10 cellular contexts compared by ENCODE assay signal in the genomic region with DNA sequence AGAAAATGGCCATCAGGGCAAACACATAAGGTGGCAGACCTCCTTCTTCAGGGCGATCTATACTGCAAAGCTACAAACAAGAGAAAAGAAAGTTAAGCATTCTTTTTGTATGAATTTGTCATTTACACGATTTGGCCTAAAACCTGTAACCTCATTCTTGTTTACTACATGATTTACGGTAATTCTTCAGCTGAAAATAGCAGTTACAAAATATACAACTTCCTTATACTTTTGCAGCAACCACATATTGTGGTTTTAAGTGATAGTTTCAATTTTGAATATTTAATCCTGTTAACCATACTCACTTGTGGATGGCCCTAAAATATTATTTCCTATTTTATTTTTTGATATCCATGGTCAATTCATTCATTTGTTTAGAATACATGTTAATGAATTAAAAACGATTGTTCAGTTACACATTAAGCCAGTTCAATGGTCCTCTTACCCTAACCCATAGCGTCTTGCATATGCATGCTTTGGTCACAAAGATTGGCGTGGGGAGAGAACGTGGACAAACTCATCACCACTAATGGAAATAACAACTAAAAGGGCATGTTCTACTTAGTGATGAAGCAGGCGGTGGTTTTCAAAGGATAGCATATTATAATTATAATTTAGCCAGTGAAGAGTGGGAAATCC. TPM values are rescaled to one million over a fixed set of nuclear protein-coding genes. Genes with fewer than 3 reads are reported as not detected.
A peak's percentile ranks its signal among the peaks of the same experiment; 100 is the strongest.
DNase-seq lines count a peak whose midpoint lies in the region; ATAC-seq and TF ChIP-seq lines count a peak whose summit lies in the region.
"Had no signal": no experiment of that assay in that cellular context is flagged by ENCODE, and none has a peak within 500 bp of the region (broad histone marks: within the 10 kb centered on the region; RNA-seq: fewer than 3 reads in every experiment).

No MANE protein-coding gene starts in this region.

- peak overlapping the region; percentile 86 for H3K27ac Mint-ChIP-seq in stimulated activated naive CD8-positive, alpha-beta T cell treated with anti-CD3 and anti-CD28 coated beads, Interleukin-15, Interleukin-2, amounts not matched to agents 100 ng/mL and 50 ng/mL, for 24 hours
- H3K27ac Mint-ChIP-seq in activated naive CD8-positive, alpha-beta T cell treated with anti-CD3 and anti-CD28 coated beads for 36 hours = peak overlapping the region; percentile 79

- ATAC-seq in stimulated activated naive CD8-positive, alpha-beta T cell treated with anti-CD3 and anti-CD28 coated beads, Interleukin-15, Interleukin-2, amounts not matched to agents 100 U/mL and 50 U/mL, for 24 hours = no peak
- ATAC-seq in HG02852 (IDR thresholded peaks at IDR 0.05; ENCODE audit: unreplicated experiment) (no peak), HG03039 (IDR thresholded peaks at IDR 0.05; ENCODE audit: unreplicated experiment) (no peak)

- H4K20me1 ChIP-seq in KMS-11 (ENCODE audit: insufficient read depth) = no peaks in the 10 kb centered on the region

- peak overlapping the region; percentile 23; the same call in 1 of the 2 replicates for H3K27ac ChIP-seq in KMS-11
- H3K27ac ChIP-seq in stomach = peak overlapping the region in 1 of 5 donors; percentile 55

- peaks cover 3% of the 10 kb centered on the region for H3K9me3 Mint-ChIP-seq in stimulated activated naive CD8-positive, alpha-beta T cell treated with anti-CD3 and anti-CD28 coated beads, Interleukin-15, Interleukin-2, amounts not matched to agents 100 ng/mL and 50 ng/mL, for 24 hours
- H3K9me3 Mint-ChIP-seq in activated naive CD8-positive, alpha-beta T cell treated with anti-CD3 and anti-CD28 coated beads for 36 hours = peaks cover 1% of the 10 kb centered on the region

- peak overlapping the region; percentile 57 for H3K4me2 ChIP-seq in KMS-11

- peaks cover 95% of the 10 kb centered on the region for H3K36me3 Mint-ChIP-seq in stimulated activated naive CD8-positive, alpha-beta T cell treated with anti-CD3 and anti-CD28 coated beads, Interleukin-15, Interleukin-2, amounts not matched to agents 100 ng/mL and 50 ng/mL, for 24 hours (ENCODE audit: low read depth)
- peaks cover 69% of the 10 kb centered on the region for H3K36me3 Mint-ChIP-seq in activated naive CD8-positive, alpha-beta T cell treated with anti-CD3 and anti-CD28 coated beads for 36 hours

- no peak for DNase-seq in stimulated activated naive CD8-positive, alpha-beta T cell treated with anti-CD3 and anti-CD28 coated beads, Interleukin-15, Interleukin-2, amounts not matched to agents 100 U/mL and 50 U/mL, for 24 hours
- DNase-seq in activated naive CD8-positive, alpha-beta T cell treated with anti-CD3 and anti-CD28 coated beads for 36 hours = no peak
- no peak for DNase-seq in DMS79 treated with DMSO at 0.1 percent for 48 hours (lab: John Stamatoyannopoulos, UW)
- no peak for DNase-seq in stomach
- DNase-seq: NCI-H226; stimulated activated CD4-positive, alpha-beta T cell treated with anti-CD3 and anti-CD28 coated beads, Interleukin-4, amount 100 ng/mL, for 4 hours had no signal

- H3K4me3 ChIP-seq in KMS-11 (IDR thresholded peaks at IDR 0.05; ENCODE audit: insufficient read depth, low read depth, low read length) (no peak overlapping the region), stomach (no peak overlapping the region)

- H2AFZ ChIP-seq in KMS-11 (ENCODE audit: low read depth) = no peak overlapping the region

- H3K9ac ChIP-seq in KMS-11 = 0 out of 2 replicates have a peak overlapping the region, but pooled peaks have one; percentile 9

- peaks cover 53% of the 10 kb centered on the region for H3K4me1 Mint-ChIP-seq in stimulated activated naive CD8-positive, alpha-beta T cell treated with anti-CD3 and anti-CD28 coated beads, Interleukin-15, Interleukin-2, amounts not matched to agents 100 ng/mL and 50 ng/mL, for 24 hours (ENCODE audit: low read depth)
- H3K4me1 Mint-ChIP-seq in activated naive CD8-positive, alpha-beta T cell treated with anti-CD3 and anti-CD28 coated beads for 36 hours = peaks cover 41% of the 10 kb centered on the region

- H3K27me3 Mint-ChIP-seq in stimulated activated naive CD8-positive, alpha-beta T cell treated with anti-CD3 and anti-CD28 coated beads, Interleukin-15, Interleukin-2, amounts not matched to agents 100 ng/mL and 50 ng/mL, for 24 hours = no peaks in the 10 kb centered on the region
- H3K27me3 Mint-ChIP-seq in activated naive CD8-positive, alpha-beta T cell treated with anti-CD3 and anti-CD28 coated beads for 36 hours = no peaks in the 10 kb centered on the region

- 74 to 86% (median 80%) methylated on average over 8 of the region's 8 CpGs for WGBS in stomach, 5 donors

- H3K79me2 ChIP-seq in KMS-11 (ENCODE audit: insufficient read depth, low read depth) = no peaks in the 10 kb centered on the region

- intact Hi-C loops in stomach (cut with DNase I; ENCODE audit: low total_unique reads) = no loop called here

- TF ChIP-seq POLR2A in stomach (IDR thresholded peaks at IDR 0.05) = no peak

- no peaks in the 10 kb centered on the region; the same call in 1 of the 2 replicates for H3K36me3 ChIP-seq in KMS-11 (ENCODE audit: insufficient read depth)
- peaks cover 56 to 99% (median 97%) of the 10 kb centered on the region in 4 donors for H3K36me3 ChIP-seq in stomach

- H3K4me3 Mint-ChIP-seq in stimulated activated naive CD8-positive, alpha-beta T cell treated with anti-CD3 and anti-CD28 coated beads, Interleukin-15, Interleukin-2, amounts not matched to agents 100 ng/mL and 50 ng/mL, for 24 hours = peak overlapping the region; percentile 82
- H3K4me3 Mint-ChIP-seq in activated naive CD8-positive, alpha-beta T cell treated with anti-CD3 and anti-CD28 coated beads for 36 hours = peak overlapping the region; percentile 70

- H3K27me3 ChIP-seq in KMS-11 (ENCODE audit: insufficient read depth, low read depth) (no peaks in the 10 kb centered on the region), stomach (no peaks in the 10 kb centered on the region)

- TF ChIP-seq CTCF in KMS-11 (conservative IDR thresholded peaks at IDR 0.05; ENCODE audit: low read depth, low read length) = no peak
- TF ChIP-seq CTCF in stomach (IDR thresholded peaks at IDR 0.05) = no peak

- H3K4me1 ChIP-seq in KMS-11 (ENCODE audit: low read depth, poor library complexity, severe bottlenecking) (peaks cover 35% of the 10 kb centered on the region), stomach (peaks cover 0 to 4% (median 0%) of the 10 kb centered on the region in 4 donors)

- no peak for TF ChIP-seq EP300 in stomach (IDR thresholded peaks at IDR 0.05)

- H3K9me3 ChIP-seq in stomach = no peaks in the 10 kb centered on the region

RNA-seq across cellular contexts. Expression of a gene that starts 16.6 kb away (rescaled TPM):
- total RNA-seq in activated naive CD8-positive, alpha-beta T cell treated with anti-CD3 and anti-CD28 coated beads for 36 hours = 10 to 100 TPM; 18.0 to 18.3 TPM
- total RNA-seq in stomach = 100 to 1,000 TPM in 1 of 5 donors, 10 to 100 TPM in 4; 45.6 to 143 (median 58.3) TPM
- polyA plus RNA-seq in stomach = 10 to 100 TPM; 11.9 to 13.9 (median 13.8) TPM

RNA-seq across cellular contexts. Expression of a gene that starts 55.2 kb away (rescaled TPM):
- total RNA-seq in activated naive CD8-positive, alpha-beta T cell treated with anti-CD3 and anti-CD28 coated beads for 36 hours = 10 to 100 TPM; 33.9 to 35.8 TPM
- total RNA-seq in stomach = 10 to 100 TPM in 4 of 5 donors, 1 to 10 TPM in 1; 5.8 to 80.4 (median 28.0) TPM
- 10 to 100 TPM; 19.0 to 45.2 (median 36.4) TPM for polyA plus RNA-seq in stomach
